10 cellular contexts compared by ENCODE assay signal in the genomic region with DNA sequence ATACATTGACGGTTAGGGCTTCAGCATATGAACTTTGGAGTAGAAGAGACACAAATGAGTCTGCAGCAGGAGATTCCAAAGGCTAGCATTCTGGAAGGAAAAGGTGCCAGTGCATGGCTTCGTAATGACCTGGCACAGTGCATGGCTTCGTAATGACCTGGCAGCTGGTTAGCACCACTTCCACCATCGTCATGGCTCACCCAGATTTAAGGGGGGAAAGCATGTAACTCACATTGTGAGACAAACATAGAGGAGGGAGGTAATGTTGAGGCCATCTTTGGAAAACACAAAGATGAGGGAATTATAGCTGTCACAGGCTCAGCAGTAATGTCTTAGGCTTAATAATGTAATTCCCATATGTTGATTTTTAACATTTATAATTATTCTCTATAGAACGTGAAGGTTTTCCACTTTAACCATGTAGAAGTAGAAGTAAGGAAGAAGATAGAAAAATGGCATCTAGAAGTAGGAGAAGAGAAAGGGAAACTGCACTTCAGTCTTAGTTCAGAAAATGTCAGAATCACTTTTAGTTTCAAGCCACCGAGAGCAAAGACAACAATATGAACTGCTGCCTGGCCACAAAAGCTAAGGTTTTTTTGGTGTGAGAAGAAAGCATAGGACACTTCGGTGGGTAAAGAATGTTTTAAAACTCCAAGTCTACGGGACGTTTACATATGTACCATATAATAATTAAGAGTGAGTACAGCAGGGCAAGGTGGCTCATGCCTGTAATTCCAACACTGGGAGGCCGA. TPM values are rescaled to one million over a fixed set of nuclear protein-coding genes. Genes with fewer than 3 reads are reported as not detected.
DNase-seq lines count a peak whose midpoint lies in the region; ATAC-seq and TF ChIP-seq lines count a peak whose summit lies in the region.
"Had no signal": no experiment of that assay in that cellular context is flagged by ENCODE, and none has a peak within 500 bp of the region (broad histone marks: within the 10 kb centered on the region; RNA-seq: fewer than 3 reads in every experiment).

No MANE protein-coding gene starts in this region.

- H3K9me2 ChIP-seq in GM23338 (ENCODE audit: insufficient read depth): 0 out of 2 replicates have a peak, but pooled peaks cover 5% of the 10 kb centered on the region

- peaks cover 8% of the 10 kb centered on the region for H3F3A ChIP-seq in GM23338 (replicated peaks; ENCODE audit: low read depth)
- peaks cover 24% of the 10 kb centered on the region for H3F3A ChIP-seq in neural progenitor cell (ENCODE audit: low read depth)

- H3K4me3 Mint-ChIP-seq in activated T-cell treated with anti-CD3 and anti-CD28 coated beads, Interleukin-2, amount 50 U/mL, for 4 hours: no peak overlapping the region
- H3K4me3 Mint-ChIP-seq in GM23338 (no peak overlapping the region), neural progenitor cell (no peak overlapping the region)

- H3K27me3 ChIP-seq in GM23338 (ENCODE audit: insufficient read depth) (no peaks in the 10 kb centered on the region), RWPE2 (ENCODE audit: insufficient read depth, poor library complexity, severe bottlenecking) (no peaks in the 10 kb centered on the region), neural progenitor cell (no peaks in the 10 kb centered on the region)

- H3K4me3 ChIP-seq in GM23338: no peak overlapping the region
- H3K4me3 ChIP-seq in RWPE2 (ENCODE audit: severe bottlenecking): no peak overlapping the region
- no peak overlapping the region for H3K4me3 ChIP-seq in neural progenitor cell
- H3K4me3 ChIP-seq: right atrium auricular region had no signal

- H2AFZ ChIP-seq in GM23338 (no peak overlapping the region), neural progenitor cell (replicated peaks) (no peak overlapping the region)

- H3K36me3 Mint-ChIP-seq in activated T-cell treated with anti-CD3 and anti-CD28 coated beads, Interleukin-2, amount 50 U/mL, for 4 hours (ENCODE audit: insufficient read depth): no peaks in the 10 kb centered on the region
- H3K36me3 Mint-ChIP-seq in GM23338 (ENCODE audit: low read depth): peaks cover 11% of the 10 kb centered on the region
- peaks cover 1% of the 10 kb centered on the region for H3K36me3 Mint-ChIP-seq in neural progenitor cell

- H4K20me1 ChIP-seq in GM23338 (replicated peaks; ENCODE audit: insufficient read depth) (no peaks in the 10 kb centered on the region; the same call in 1 of the 2 replicates), neural progenitor cell (ENCODE audit: low read depth) (no peaks in the 10 kb centered on the region)

- H3K4me1 ChIP-seq in GM23338 (ENCODE audit: insufficient read depth) (no peaks in the 10 kb centered on the region), RWPE2 (ENCODE audit: insufficient read depth, poor library complexity, severe bottlenecking) (no peaks in the 10 kb centered on the region), neural progenitor cell (no peaks in the 10 kb centered on the region)
- H3K4me1 ChIP-seq: right atrium auricular region had no signal

- H3K36me3 ChIP-seq in GM23338 (ENCODE audit: insufficient read depth) (no peaks in the 10 kb centered on the region), RWPE2 (ENCODE audit: low read depth) (no peaks in the 10 kb centered on the region), neural progenitor cell (no peaks in the 10 kb centered on the region)
- H3K36me3 ChIP-seq: right atrium auricular region had no signal

- peaks cover 5% of the 10 kb centered on the region for H3K27me3 Mint-ChIP-seq in activated T-cell treated with anti-CD3 and anti-CD28 coated beads, Interleukin-2, amount 50 U/mL, for 4 hours (ENCODE audit: low read depth)
- H3K27me3 Mint-ChIP-seq in GM23338 (ENCODE audit: insufficient read depth, low read depth, poor library complexity) (peaks cover 25% of the 10 kb centered on the region), neural progenitor cell (ENCODE audit: insufficient read depth, low read depth) (peaks cover 6% of the 10 kb centered on the region)

- H3K27ac Mint-ChIP-seq in GM23338: no peak overlapping the region
- no peak overlapping the region for H3K27ac Mint-ChIP-seq in neural progenitor cell

- no peak overlapping the region for H3K9ac ChIP-seq in neural progenitor cell

- ATAC-seq in activated T-cell treated with anti-CD3 and anti-CD28 coated beads, Interleukin-2, amount 50 U/mL, for 4 hours: peak; percentile 48 to 51
- ATAC-seq in GM23338 (no peak), RWPE2 (ENCODE audit: low read depth) (peak; percentile 5; the same call in 1 of the 3 replicates), GM19467 (IDR thresholded peaks at IDR 0.05; ENCODE audit: unreplicated experiment) (no peak)

- H3K79me2 ChIP-seq in GM23338 (replicated peaks; ENCODE audit: insufficient read depth) (no peaks in the 10 kb centered on the region), neural progenitor cell (ENCODE audit: low read depth) (no peaks in the 10 kb centered on the region)

- no peaks in the 10 kb centered on the region for H3K9me3 Mint-ChIP-seq in activated T-cell treated with anti-CD3 and anti-CD28 coated beads, Interleukin-2, amount 50 U/mL, for 4 hours
- H3K9me3 Mint-ChIP-seq in GM23338 (no peaks in the 10 kb centered on the region; the same call in none of the 3 replicates), neural progenitor cell (peaks cover 2% of the 10 kb centered on the region)

- H3K4me2 ChIP-seq in GM23338 (no peak overlapping the region), neural progenitor cell (no peak overlapping the region)

- H3K9me3 ChIP-seq in RWPE2 (ENCODE audit: severe bottlenecking): no peaks in the 10 kb centered on the region
- H3K9me3 ChIP-seq in neural progenitor cell (ENCODE audit: low read depth): no peaks in the 10 kb centered on the region
- H3K9me3 ChIP-seq: right atrium auricular region had no signal

- H3K4me1 Mint-ChIP-seq in activated T-cell treated with anti-CD3 and anti-CD28 coated beads, Interleukin-2, amount 50 U/mL, for 4 hours (ENCODE audit: low read depth): peaks cover 4% of the 10 kb centered on the region
- no peaks in the 10 kb centered on the region; the same call in 2 of the 3 replicates for H3K4me1 Mint-ChIP-seq in GM23338
- no peaks in the 10 kb centered on the region for H3K4me1 Mint-ChIP-seq in neural progenitor cell

- no peak for DNase-seq in activated T-cell treated with anti-CD3 and anti-CD28 coated beads, Interleukin-2, amount 50 U/mL, for 4 hours
- no peak for DNase-seq in activated T-cell treated with anti-CD3 and anti-CD28 coated beads, Interleukin-2, amount 50 U/mL, for 48 hours
- DNase-seq in GM23338 (ENCODE audit: low spot score) (no peak), RWPE2 (ENCODE audit: low spot score) (no peak), neural progenitor cell (ENCODE audit: low spot score) (no peak), occipital lobe (lab: John Stamatoyannopoulos, UW) (no peak), NCI-H2107 treated with DMSO at 0.1 percent for 48 hours (lab: John Stamatoyannopoulos, UW; ENCODE audit: unreplicated experiment) (no peak)
- DNase-seq: activated CD8-positive, alpha-beta memory T cell treated with anti-CD3 and anti-CD28 coated beads, Interleukin-2, amount 50 U/mL, for 48 hours had no signal

- TF ChIP-seq CTCF in GM23338 (conservative IDR thresholded peaks at IDR 0.05; ENCODE audit: low read depth in 2 of 2) (no peak), RWPE2 (IDR thresholded peaks at IDR 0.05; ENCODE audit: poor library complexity, severe bottlenecking) (no peak), neural progenitor cell (IDR thresholded peaks at IDR 0.05) (no peak)

- H3K27ac ChIP-seq in GM23338 (ENCODE audit: low read depth) (0 out of 2 replicates have a peak overlapping the region, but pooled peaks have one; percentile 5), RWPE2 (ENCODE audit: poor library complexity, severe bottlenecking) (no peak overlapping the region), neural progenitor cell (peak overlapping the region; percentile 29)
- H3K27ac ChIP-seq: right atrium auricular region had no signal

TF ChIP-seq in GM23338, 12 proteins besides CTCF, POLR2A, EP300 and RAD21 (continues in another document):
- TF ChIP-seq POLR2AphosphoS5 (IDR thresholded peaks at IDR 0.05; ENCODE audit: low read depth) (no peak), REST (IDR thresholded peaks at IDR 0.05; ENCODE audit: unreplicated experiment) (no peak), CREB1 (CRISPR knock-in tag; IDR thresholded peaks at IDR 0.05; ENCODE audit: low read depth) (no peak), EZH2phosphoT487 (IDR thresholded peaks at IDR 0.05; ENCODE audit: unreplicated experiment) (no peak)

RNA-seq across cellular contexts. Expression of gene STK25, which starts 6.8 kb away (rescaled TPM):
- total RNA-seq in activated T-cell treated with anti-CD3 and anti-CD28 coated beads, Interleukin-2, amount 50 U/mL, for 4 hours: 100 to 1,000 TPM in 2 of 3 donors, 10 to 100 TPM in 1; 97.1 to 104 (median 100) TPM
- total RNA-seq in GM23338 (2014; rRNA removed; shearing (Covaris generic)): 275 and 304 TPM in 2 replicates
- polyA plus RNA-seq in GM23338 (2016; fragmentation: Nextera tagmentation; extraction: Ambion mirVana): 125 and 142 TPM in 2 replicates
- total RNA-seq in neural progenitor cell (ENCODE audit: low replicate concordance) (164 and 378 TPM in 2 replicates), occipital lobe (160 TPM)

RNA-seq across cellular contexts. Expression of gene BOK, which starts 43.4 kb away (rescaled TPM):
- total RNA-seq in activated T-cell treated with anti-CD3 and anti-CD28 coated beads, Interleukin-2, amount 50 U/mL, for 4 hours: under 1 TPM; 0.15 to 0.19 (median 0.16) TPM
- 33.4 and 36.7 TPM in 2 replicates for total RNA-seq in GM23338 (2014; rRNA removed; shearing (Covaris generic))
- polyA plus RNA-seq in GM23338 (2016; fragmentation: Nextera tagmentation; extraction: Ambion mirVana): 13.5 and 13.6 TPM in 2 replicates
- total RNA-seq in neural progenitor cell (ENCODE audit: low replicate concordance) (2.0 and 5.5 TPM in 2 replicates), occipital lobe (22.8 TPM)

Comparison
In these comparisons a context has a peak if more than half of its experiments do, and no peak if none do; other contexts are left out.
1. ATAC-seq: peak in activated T-cell treated with anti-CD3 and anti-CD28 coated beads, Interleukin-2, amount 50 U/mL, for 4 hours (2 of 2) and RWPE2 (single experiment); none in GM23338 (single experiment) and GM19467 (single experiment).